ENCODE assay signal across 1 cellular context in the genomic region with DNA sequence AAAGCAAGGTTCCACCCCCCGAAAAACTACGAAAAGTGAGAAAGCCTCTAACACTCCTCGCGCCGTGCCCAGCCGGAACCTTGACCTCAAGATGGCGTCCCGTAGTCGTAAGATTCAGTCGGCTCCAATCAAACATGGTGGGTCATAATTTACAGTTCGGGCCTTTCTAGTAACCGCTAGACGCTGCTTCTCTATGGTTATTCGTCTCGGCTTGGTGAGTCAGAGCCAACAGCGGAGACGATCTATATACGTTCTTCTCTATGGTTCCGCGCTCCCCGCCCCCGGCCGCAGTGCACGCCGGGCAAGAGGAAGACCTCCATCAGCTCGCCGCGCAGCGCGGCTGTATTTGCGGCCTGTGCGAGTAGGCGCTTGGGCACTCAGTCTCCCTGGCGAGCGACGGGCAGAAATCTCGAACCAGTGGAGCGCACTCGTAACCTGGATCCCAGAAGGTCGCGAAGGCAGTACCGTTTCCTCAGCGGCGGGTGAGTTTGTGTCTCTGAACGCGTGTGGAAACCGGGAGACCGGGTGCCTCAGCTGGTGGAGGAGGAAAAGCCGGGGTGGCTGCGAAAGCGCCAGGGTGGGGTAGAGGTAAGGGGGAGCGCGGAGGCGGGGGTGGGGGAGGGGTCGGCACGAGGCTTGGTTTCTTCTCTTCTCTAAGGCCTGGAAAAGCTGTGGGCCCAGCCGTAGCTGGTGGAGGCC.
A peak's percentile ranks its signal among the peaks of the same experiment; 100 is the strongest.
TF ChIP-seq lines count a peak whose summit lies in the region.

A gene (plus strand): TSS at position 311 of the 699 bp plus-strand sequence. CDS start 13,108 bp downstream, outside the sequence.

TF ChIP-seq in K562, 482 proteins besides CTCF, POLR2A, EP300 and RAD21 (continued from another document and continues in another):
- 0 out of 2 replicates have a peak, but pooled peaks have one; percentile 10 for TF ChIP-seq CHD2 (IDR thresholded peaks at IDR 0.05; ENCODE audit: low read depth, low read length)
- TF ChIP-seq, protein P1, sequence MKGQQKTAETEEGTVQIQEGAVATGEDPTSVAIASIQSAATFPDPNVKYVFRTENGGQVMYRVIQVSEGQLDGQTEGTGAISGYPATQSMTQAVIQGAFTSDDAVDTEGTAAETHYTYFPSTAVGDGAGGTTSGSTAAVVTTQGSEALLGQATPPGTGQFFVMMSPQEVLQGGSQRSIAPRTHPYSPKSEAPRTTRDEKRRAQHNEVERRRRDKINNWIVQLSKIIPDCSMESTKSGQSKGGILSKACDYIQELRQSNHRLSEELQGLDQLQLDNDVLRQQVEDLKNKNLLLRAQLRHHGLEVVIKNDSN (CRISPR knock-in tag; IDR thresholded peaks at IDR 0.05) = no peak
- TF ChIP-seq, protein P2, sequence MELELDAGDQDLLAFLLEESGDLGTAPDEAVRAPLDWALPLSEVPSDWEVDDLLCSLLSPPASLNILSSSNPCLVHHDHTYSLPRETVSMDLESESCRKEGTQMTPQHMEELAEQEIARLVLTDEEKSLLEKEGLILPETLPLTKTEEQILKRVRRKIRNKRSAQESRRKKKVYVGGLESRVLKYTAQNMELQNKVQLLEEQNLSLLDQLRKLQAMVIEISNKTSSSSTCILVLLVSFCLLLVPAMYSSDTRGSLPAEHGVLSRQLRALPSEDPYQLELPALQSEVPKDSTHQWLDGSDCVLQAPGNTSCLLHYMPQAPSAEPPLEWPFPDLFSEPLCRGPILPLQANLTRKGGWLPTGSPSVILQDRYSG (tag; conservative IDR thresholded peaks at IDR 0.05; ENCODE audit: low read depth) = no peak
- no peak for TF ChIP-seq ZNF778 (CRISPR knock-in tag; IDR thresholded peaks at IDR 0.05)
- no peak for TF ChIP-seq ZFP36 (IDR thresholded peaks at IDR 0.05; ENCODE audit: low read depth, low read length, partially characterized antibody)
- TF ChIP-seq, protein P3, sequence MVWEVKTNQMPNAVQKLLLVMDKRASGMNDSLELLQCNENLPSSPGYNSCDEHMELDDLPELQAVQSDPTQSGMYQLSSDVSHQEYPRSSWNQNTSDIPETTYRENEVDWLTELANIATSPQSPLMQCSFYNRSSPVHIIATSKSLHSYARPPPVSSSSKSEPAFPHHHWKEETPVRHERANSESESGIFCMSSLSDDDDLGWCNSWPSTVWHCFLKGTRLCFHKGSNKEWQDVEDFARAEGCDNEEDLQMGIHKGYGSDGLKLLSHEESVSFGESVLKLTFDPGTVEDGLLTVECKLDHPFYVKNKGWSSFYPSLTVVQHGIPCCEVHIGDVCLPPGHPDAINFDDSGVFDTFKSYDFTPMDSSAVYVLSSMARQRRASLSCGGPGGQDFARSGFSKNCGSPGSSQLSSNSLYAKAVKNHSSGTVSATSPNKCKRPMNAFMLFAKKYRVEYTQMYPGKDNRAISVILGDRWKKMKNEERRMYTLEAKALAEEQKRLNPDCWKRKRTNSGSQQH (CRISPR knock-in tag; IDR thresholded peaks at IDR 0.05) = no peak
- peak; percentile 88 for TF ChIP-seq TAF9B (IDR thresholded peaks at IDR 0.05; ENCODE audit: partially characterized antibody)
- peak; percentile 94 for TF ChIP-seq EP400 (IDR thresholded peaks at IDR 0.05)
- peak; percentile 47; the same call in 1 of the 2 replicates for TF ChIP-seq NCOR1 (IDR thresholded peaks at IDR 0.05)
- TF ChIP-seq, protein P4, sequence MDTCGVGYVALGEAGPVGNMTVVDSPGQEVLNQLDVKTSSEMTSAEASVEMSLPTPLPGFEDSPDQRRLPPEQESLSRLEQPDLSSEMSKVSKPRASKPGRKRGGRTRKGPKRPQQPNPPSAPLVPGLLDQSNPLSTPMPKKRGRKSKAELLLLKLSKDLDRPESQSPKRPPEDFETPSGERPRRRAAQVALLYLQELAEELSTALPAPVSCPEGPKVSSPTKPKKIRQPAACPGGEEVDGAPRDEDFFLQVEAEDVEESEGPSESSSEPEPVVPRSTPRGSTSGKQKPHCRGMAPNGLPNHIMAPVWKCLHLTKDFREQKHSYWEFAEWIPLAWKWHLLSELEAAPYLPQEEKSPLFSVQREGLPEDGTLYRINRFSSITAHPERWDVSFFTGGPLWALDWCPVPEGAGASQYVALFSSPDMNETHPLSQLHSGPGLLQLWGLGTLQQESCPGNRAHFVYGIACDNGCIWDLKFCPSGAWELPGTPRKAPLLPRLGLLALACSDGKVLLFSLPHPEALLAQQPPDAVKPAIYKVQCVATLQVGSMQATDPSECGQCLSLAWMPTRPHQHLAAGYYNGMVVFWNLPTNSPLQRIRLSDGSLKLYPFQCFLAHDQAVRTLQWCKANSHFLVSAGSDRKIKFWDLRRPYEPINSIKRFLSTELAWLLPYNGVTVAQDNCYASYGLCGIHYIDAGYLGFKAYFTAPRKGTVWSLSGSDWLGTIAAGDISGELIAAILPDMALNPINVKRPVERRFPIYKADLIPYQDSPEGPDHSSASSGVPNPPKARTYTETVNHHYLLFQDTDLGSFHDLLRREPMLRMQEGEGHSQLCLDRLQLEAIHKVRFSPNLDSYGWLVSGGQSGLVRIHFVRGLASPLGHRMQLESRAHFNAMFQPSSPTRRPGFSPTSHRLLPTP (IDR thresholded peaks at IDR 0.05; ENCODE audit: borderline replicate concordance, extremely low read depth, insufficient read length) = no peak
- TF ChIP-seq BRD9 (IDR thresholded peaks at IDR 0.05; ENCODE audit: low read depth, partially characterized antibody) = peak; percentile 69
- TF ChIP-seq, protein P5, sequence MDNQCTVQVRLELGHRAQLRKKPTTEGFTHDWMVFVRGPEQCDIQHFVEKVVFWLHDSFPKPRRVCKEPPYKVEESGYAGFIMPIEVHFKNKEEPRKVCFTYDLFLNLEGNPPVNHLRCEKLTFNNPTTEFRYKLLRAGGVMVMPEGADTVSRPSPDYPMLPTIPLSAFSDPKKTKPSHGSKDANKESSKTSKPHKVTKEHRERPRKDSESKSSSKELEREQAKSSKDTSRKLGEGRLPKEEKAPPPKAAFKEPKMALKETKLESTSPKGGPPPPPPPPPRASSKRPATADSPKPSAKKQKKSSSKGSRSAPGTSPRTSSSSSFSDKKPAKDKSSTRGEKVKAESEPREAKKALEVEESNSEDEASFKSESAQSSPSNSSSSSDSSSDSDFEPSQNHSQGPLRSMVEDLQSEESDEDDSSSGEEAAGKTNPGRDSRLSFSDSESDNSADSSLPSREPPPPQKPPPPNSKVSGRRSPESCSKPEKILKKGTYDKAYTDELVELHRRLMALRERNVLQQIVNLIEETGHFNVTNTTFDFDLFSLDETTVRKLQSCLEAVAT (IDR thresholded peaks at IDR 0.05) = 0 out of 4 replicates have a peak, but pooled peaks of 1 of the 2 experiments have one; percentile 10
- no peak for TF ChIP-seq TARDBP (IDR thresholded peaks at IDR 0.05)
- TF ChIP-seq, protein P6, sequence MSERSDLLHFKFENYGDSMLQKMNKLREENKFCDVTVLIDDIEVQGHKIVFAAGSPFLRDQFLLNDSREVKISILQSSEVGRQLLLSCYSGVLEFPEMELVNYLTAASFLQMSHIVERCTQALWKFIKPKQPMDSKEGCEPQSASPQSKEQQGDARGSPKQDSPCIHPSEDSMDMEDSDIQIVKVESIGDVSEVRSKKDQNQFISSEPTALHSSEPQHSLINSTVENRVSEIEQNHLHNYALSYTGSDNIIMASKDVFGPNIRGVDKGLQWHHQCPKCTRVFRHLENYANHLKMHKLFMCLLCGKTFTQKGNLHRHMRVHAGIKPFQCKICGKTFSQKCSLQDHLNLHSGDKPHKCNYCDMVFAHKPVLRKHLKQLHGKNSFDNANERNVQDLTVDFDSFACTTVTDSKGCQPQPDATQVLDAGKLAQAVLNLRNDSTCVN (CRISPR knock-in tag; IDR thresholded peaks at IDR 0.05) = no peak
- TF ChIP-seq NONO (IDR thresholded peaks at IDR 0.05; ENCODE audit: low read depth in 2 of 2, low read length in 1 of 2) = no peak
- TF ChIP-seq, protein P7, sequence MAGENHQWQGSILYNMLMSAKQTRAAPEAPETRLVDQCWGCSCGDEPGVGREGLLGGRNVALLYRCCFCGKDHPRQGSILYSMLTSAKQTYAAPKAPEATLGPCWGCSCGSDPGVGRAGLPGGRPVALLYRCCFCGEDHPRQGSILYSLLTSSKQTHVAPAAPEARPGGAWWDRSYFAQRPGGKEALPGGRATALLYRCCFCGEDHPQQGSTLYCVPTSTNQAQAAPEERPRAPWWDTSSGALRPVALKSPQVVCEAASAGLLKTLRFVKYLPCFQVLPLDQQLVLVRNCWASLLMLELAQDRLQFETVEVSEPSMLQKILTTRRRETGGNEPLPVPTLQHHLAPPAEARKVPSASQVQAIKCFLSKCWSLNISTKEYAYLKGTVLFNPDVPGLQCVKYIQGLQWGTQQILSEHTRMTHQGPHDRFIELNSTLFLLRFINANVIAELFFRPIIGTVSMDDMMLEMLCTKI (IDR thresholded peaks at IDR 0.05; ENCODE audit: partially characterized antibody) = no peak
- TF ChIP-seq HDGF (IDR thresholded peaks at IDR 0.05) = no peak
- no peak for TF ChIP-seq FOXA1 (IDR thresholded peaks at IDR 0.05; ENCODE audit: borderline replicate concordance)
- no peak for TF ChIP-seq CBX2 (IDR thresholded peaks at IDR 0.05; ENCODE audit: insufficient read depth, low read length, poor library complexity, severe bottlenecking)
- no peak for TF ChIP-seq CCAR2 (IDR thresholded peaks at IDR 0.05; ENCODE audit: low read depth, low read length)
- TF ChIP-seq TAF1 (IDR thresholded peaks at IDR 0.05; ENCODE audit: control insufficient read depth, extremely low read depth, insufficient read depth, low read length, severe bottlenecking) = peak; percentile 88
- TF ChIP-seq, protein P8, sequence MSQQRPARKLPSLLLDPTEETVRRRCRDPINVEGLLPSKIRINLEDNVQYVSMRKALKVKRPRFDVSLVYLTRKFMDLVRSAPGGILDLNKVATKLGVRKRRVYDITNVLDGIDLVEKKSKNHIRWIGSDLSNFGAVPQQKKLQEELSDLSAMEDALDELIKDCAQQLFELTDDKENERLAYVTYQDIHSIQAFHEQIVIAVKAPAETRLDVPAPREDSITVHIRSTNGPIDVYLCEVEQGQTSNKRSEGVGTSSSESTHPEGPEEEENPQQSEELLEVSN (IDR thresholded peaks at IDR 0.05; ENCODE audit: borderline replicate concordance in 1 of 2, extremely low read depth in 1 of 2, insufficient read depth in 1 of 2, insufficient read length in 1 of 2, low read depth in 1 of 2, low read length in 1 of 2, poor library complexity in 1 of 2, severe bottlenecking in 1 of 2) = peak in 1 of 2 experiments; percentile 38
- TF ChIP-seq, protein P9, sequence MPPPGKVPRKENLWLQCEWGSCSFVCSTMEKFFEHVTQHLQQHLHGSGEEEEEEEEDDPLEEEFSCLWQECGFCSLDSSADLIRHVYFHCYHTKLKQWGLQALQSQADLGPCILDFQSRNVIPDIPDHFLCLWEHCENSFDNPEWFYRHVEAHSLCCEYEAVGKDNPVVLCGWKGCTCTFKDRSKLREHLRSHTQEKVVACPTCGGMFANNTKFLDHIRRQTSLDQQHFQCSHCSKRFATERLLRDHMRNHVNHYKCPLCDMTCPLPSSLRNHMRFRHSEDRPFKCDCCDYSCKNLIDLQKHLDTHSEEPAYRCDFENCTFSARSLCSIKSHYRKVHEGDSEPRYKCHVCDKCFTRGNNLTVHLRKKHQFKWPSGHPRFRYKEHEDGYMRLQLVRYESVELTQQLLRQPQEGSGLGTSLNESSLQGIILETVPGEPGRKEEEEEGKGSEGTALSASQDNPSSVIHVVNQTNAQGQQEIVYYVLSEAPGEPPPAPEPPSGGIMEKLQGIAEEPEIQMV (tag; conservative IDR thresholded peaks at IDR 0.05; ENCODE audit: low read depth) = no peak
- peak; percentile 65 for TF ChIP-seq SP1 (CRISPR knock-in tag; IDR thresholded peaks at IDR 0.05)
- TF ChIP-seq CBX5 (IDR thresholded peaks at IDR 0.05; ENCODE audit: borderline replicate concordance, low read depth) = no peak
- TF ChIP-seq ZZZ3 (IDR thresholded peaks at IDR 0.05) = peak; percentile 66
